Comparison of ENCODE assay signal across 8 cellular contexts in genomic region chr19:39409886-39410619, GRCh38. TPM values are rescaled to one million over a fixed set of nuclear protein-coding genes. Genes with fewer than 3 reads are reported as not detected.
DNase-seq lines count a peak whose midpoint lies in the region; ATAC-seq, FAIRE-seq and TF ChIP-seq lines count a peak whose summit lies in the region.

No MANE protein-coding gene starts in this region.

- H3K27ac Mint-ChIP-seq in T-helper 1 cell treated with Interleukin-12 subunit alpha and Interleukin-12 subunit beta and Interleukin-4 antibody, amounts not matched to agents 30 μg/mL and 1 μg/mL, for 36 hours, result peak overlapping the region; percentile 96

- peaks cover 49% of the 10 kb centered on the region for H3K4me1 ChIP-seq in HUES6 (ENCODE audit: control insufficient read depth, insufficient read depth, low read length)
- peaks cover 63% of the 10 kb centered on the region for H3K4me1 ChIP-seq in body of pancreas
- H3K4me1 ChIP-seq in iPS-18a (ENCODE audit: control insufficient read depth, low read depth, low read length), result peaks cover 28% of the 10 kb centered on the region
- peaks cover 38 to 58% (median 53%) of the 10 kb centered on the region in 3 donors for H3K4me1 ChIP-seq in skeletal muscle tissue (ENCODE audit: control insufficient read depth in 3 of 3, insufficient read depth in 3 of 3, low read length in 3 of 3)

- H3K4me3 Mint-ChIP-seq in T-helper 1 cell treated with Interleukin-12 subunit alpha and Interleukin-12 subunit beta and Interleukin-4 antibody, amounts not matched to agents 30 μg/mL and 1 μg/mL, for 36 hours, result peak overlapping the region; percentile 78

- H3K27me3 ChIP-seq in HUES6 (ENCODE audit: control insufficient read depth, insufficient read depth, low read length), result no peaks in the 10 kb centered on the region
- no peaks in the 10 kb centered on the region for H3K27me3 ChIP-seq in body of pancreas
- peaks cover 5% of the 10 kb centered on the region for H3K27me3 ChIP-seq in iPS-18a (ENCODE audit: control insufficient read depth, insufficient read depth, low read length)
- no peaks in the 10 kb centered on the region for H3K27me3 ChIP-seq in skeletal muscle tissue (ENCODE audit: control insufficient read depth in 3 of 3, insufficient read depth in 3 of 3, low read length in 3 of 3)

- peak; percentile 3 for ATAC-seq in body of pancreas

- FAIRE-seq in RCC 7860 (lab: Jason Lieb, UNC), result no peak

- TF ChIP-seq POLR2A in body of pancreas (IDR thresholded peaks at IDR 0.05), result peak in 2 of 3 donors; percentile 67 to 76

- H3K4me3 ChIP-seq in HUES6 (ENCODE audit: low read depth, low read length) (peak overlapping the region; percentile 94), body of pancreas (peak overlapping the region; percentile 10 to 42), iPS-18a (ENCODE audit: low read length) (peak overlapping the region; percentile 82), skeletal muscle tissue (ENCODE audit: low read length in 3 of 3) (peak overlapping the region; percentile 87 to 94 (median 92))

- no peaks in the 10 kb centered on the region for H3K36me3 ChIP-seq in HUES6 (ENCODE audit: control insufficient read depth, insufficient read depth, low read length)
- H3K36me3 ChIP-seq in body of pancreas (replicated peaks in 1 of 2; ENCODE audit: insufficient read depth in 1 of 2, low read depth in 2 of 2), result no peaks in the 10 kb centered on the region
- no peaks in the 10 kb centered on the region for H3K36me3 ChIP-seq in iPS-18a (ENCODE audit: control insufficient read depth, low read depth, low read length)
- peaks cover 11 to 13% (median 13%) of the 10 kb centered on the region in 3 donors for H3K36me3 ChIP-seq in skeletal muscle tissue (ENCODE audit: control insufficient read depth in 3 of 3, insufficient read depth in 3 of 3, low read length in 3 of 3)

- H3K9me3 ChIP-seq in HUES6 (ENCODE audit: control insufficient read depth, insufficient read depth, low read depth, low read length), result no peaks in the 10 kb centered on the region
- no peaks in the 10 kb centered on the region for H3K9me3 ChIP-seq in body of pancreas
- H3K9me3 ChIP-seq in iPS-18a (ENCODE audit: control insufficient read depth, low read depth, low read length), result no peaks in the 10 kb centered on the region
- no peaks in the 10 kb centered on the region for H3K9me3 ChIP-seq in skeletal muscle tissue (ENCODE audit: control insufficient read depth in 3 of 3, low read length in 3 of 3)

- peak overlapping the region; percentile 94 for H3K27ac ChIP-seq in HUES6 (ENCODE audit: low read depth, low read length)
- peak overlapping the region; percentile 88 to 98 (median 96) for H3K27ac ChIP-seq in body of pancreas
- H3K27ac ChIP-seq in iPS-18a (ENCODE audit: low read length), result peak overlapping the region; percentile 30
- H3K27ac ChIP-seq in skeletal muscle tissue (ENCODE audit: low read depth, low read length), result peak overlapping the region; percentile 99

- peak in 1 of 7 experiments; percentile 9 for TF ChIP-seq CTCF in body of pancreas (IDR thresholded peaks at IDR 0.05)

- intact Hi-C loops in body of pancreas (cut with DNase I), result loop anchor here (10.0 kb wide), 1 partner anchor 65 kb away; the partner anchor contains the start of gene SAMD4B

- H3K27me3 Mint-ChIP-seq in T-helper 1 cell treated with Interleukin-12 subunit alpha and Interleukin-12 subunit beta and Interleukin-4 antibody, amounts not matched to agents 30 μg/mL and 1 μg/mL, for 36 hours (ENCODE audit: low read depth), result no peaks in the 10 kb centered on the region

- no peaks in the 10 kb centered on the region for H3K9me3 Mint-ChIP-seq in T-helper 1 cell treated with Interleukin-12 subunit alpha and Interleukin-12 subunit beta and Interleukin-4 antibody, amounts not matched to agents 30 μg/mL and 1 μg/mL, for 36 hours

- H3K9ac ChIP-seq in HUES6 (ENCODE audit: low read length), result peak overlapping the region; percentile 91
- peak overlapping the region; percentile 88 for H3K9ac ChIP-seq in iPS-18a (ENCODE audit: low read length)
- H3K9ac ChIP-seq in skeletal muscle tissue (ENCODE audit: low read depth in 1 of 3, low read length in 3 of 3), result peak overlapping the region; percentile 94 to 99 (median 97)

- DNase-seq in EH (ENCODE audit: low read depth) (peak; percentile 68), body of pancreas (peak; percentile 63 to 78 (median 70)), RCC 7860 (ENCODE audit: low spot score) (no peak), COLO829 (ENCODE audit: low spot score) (no peak)

- peaks cover 48% of the 10 kb centered on the region for H3K4me1 Mint-ChIP-seq in T-helper 1 cell treated with Interleukin-12 subunit alpha and Interleukin-12 subunit beta and Interleukin-4 antibody, amounts not matched to agents 30 μg/mL and 1 μg/mL, for 36 hours (ENCODE audit: low read depth)

- peaks cover 24% of the 10 kb centered on the region for H3K36me3 Mint-ChIP-seq in T-helper 1 cell treated with Interleukin-12 subunit alpha and Interleukin-12 subunit beta and Interleukin-4 antibody, amounts not matched to agents 30 μg/mL and 1 μg/mL, for 36 hours (ENCODE audit: low read depth)

- 0 to 1% methylated on average over 22 to 38 of the region's 39 CpGs for WGBS in body of pancreas, 2 donors

RNA-seq across cellular contexts. Expression of gene PLEKHG2, which starts 2.4 kb away (rescaled TPM):
- total RNA-seq in body of pancreas (10 to 100 TPM in 1 of 2 donors, 1 to 10 TPM in 1; 6.7 to 13.2 TPM), skeletal muscle tissue (15.7 TPM)

RNA-seq across cellular contexts. Expression of gene ZFP36, which starts 3.4 kb away (rescaled TPM):
- total RNA-seq in body of pancreas (100 to 1,000 TPM in 1 of 2 donors, 10 to 100 TPM in 1; 55.8 to 108 TPM), skeletal muscle tissue (3.1 TPM)

RNA-seq across cellular contexts. Expression of gene MED29, which starts 18.9 kb away (rescaled TPM):
- total RNA-seq in body of pancreas, result 10 to 100 TPM; 23.1 to 40.9 TPM
- total RNA-seq in skeletal muscle tissue, result 9.4 TPM

RNA-seq across cellular contexts. Expression of gene PAF1, which starts 19.1 kb away (rescaled TPM):
- total RNA-seq in body of pancreas (10 to 100 TPM; 16.9 to 49.8 TPM), skeletal muscle tissue (25.1 TPM)

RNA-seq across cellular contexts. Expression of gene RPS16, which starts 25.7 kb away (rescaled TPM):
- total RNA-seq in body of pancreas, result 1,000 to 10,000 TPM in 1 of 2 donors, 100 to 1,000 TPM in 1; 573 to 1,475 TPM
- total RNA-seq in skeletal muscle tissue, result 128 TPM

Comparison
In these comparisons a context has a peak if more than half of its experiments do, and no peak if none do; other contexts are left out.
1. DNase-seq: peak in EH (single experiment) and body of pancreas (4 of 4); none in RCC 7860 (single experiment) and COLO829 (single experiment).
2. H3K27ac ChIP-seq: peak in every context shown above with its lines; median percentile 99 in skeletal muscle tissue; 96 in body of pancreas; 94 in HUES6; 30 in iPS-18a.
3. H3K4me3 ChIP-seq: peak in every context shown above with its lines; median percentile 94 in HUES6; 92 in skeletal muscle tissue; 82 in iPS-18a; 26 in body of pancreas.
4. RNA of gene ZFP36, which starts 3.4 kb away (total RNA-seq): 55.8 to 108 TPM in body of pancreas; 3.1 TPM in skeletal muscle tissue (single experiment); every median in the first group is over 10 times any median in the second.
5. Peak in every context shown above with its lines, with median percentiles within 50 percentile points of each other: H3K9ac ChIP-seq.